ENCODE assay signal across 8 cellular contexts in genomic region chr3:39406368-39407258, GRCh38. TPM values are rescaled to one million over a fixed set of nuclear protein-coding genes. Genes with fewer than 3 reads are reported as not detected.
DNase-seq lines count a peak whose midpoint lies in the region; ATAC-seq and TF ChIP-seq lines count a peak whose summit lies in the region.

TSS of gene RPSA (plus strand) at chr3:39406720. CDS start at chr3:39407654, 934 bp downstream.

- peak; percentile 94 to 99 (median 95) for DNase-seq in Peyer's patch
- peak; percentile 95 to 97 for DNase-seq in activated T-cell treated with anti-CD3 and anti-CD28 coated beads, Interleukin-2, amount 50 U/mL, for 48 hours
- peak; percentile 81 for DNase-seq in stimulated activated CD8-positive, alpha-beta memory T cell treated with anti-CD3 and anti-CD28 coated beads, Interleukin-7, amount 100 ng/mL, for 24 hours (ENCODE audit: low read depth)

- H3K27me3 ChIP-seq in DOHH2 (ENCODE audit: control insufficient read depth, low read length) (no peaks in the 10 kb centered on the region), Peyer's patch (no peaks in the 10 kb centered on the region), muscle layer of colon (ENCODE audit: control insufficient read depth in 1 of 2, insufficient read depth in 2 of 2, low read length in 2 of 2) (no peaks in the 10 kb centered on the region)

- H3K27ac ChIP-seq in DOHH2 (ENCODE audit: low read depth, low read length), result peak within 1 kb of the TSS; percentile 83
- H3K27ac ChIP-seq in KOPT-K1 (ENCODE audit: low read depth, low read length, poor library complexity, severe bottlenecking), result peak within 1 kb of the TSS; percentile 78
- H3K27ac ChIP-seq in Peyer's patch, result peak within 1 kb of the TSS; percentile 80 to 86 (median 84)
- H3K27ac ChIP-seq in muscle layer of colon (ENCODE audit: low read depth, low read length), result peak within 1 kb of the TSS; percentile 94

- peaks cover 54% of the 10 kb centered on the region for H3F3A ChIP-seq in DOHH2 (ENCODE audit: control insufficient read depth, insufficient read depth)

- H3K4me1 ChIP-seq in DOHH2 (ENCODE audit: control insufficient read depth, low read length), result peaks cover 39% of the 10 kb centered on the region
- H3K4me1 ChIP-seq in Peyer's patch, result peaks cover 0 to 26% (median 0%) of the 10 kb centered on the region in 4 donors
- peaks cover 15% of the 10 kb centered on the region for H3K4me1 ChIP-seq in muscle layer of colon (ENCODE audit: insufficient read depth, low read length)

- peaks cover 32% of the 10 kb centered on the region for H4K20me1 ChIP-seq in DOHH2 (ENCODE audit: control insufficient read depth, insufficient read depth, low read depth, low read length)

- ATAC-seq in GM21786 (IDR thresholded peaks at IDR 0.05; ENCODE audit: unreplicated experiment), result peak; percentile 92
- peak; percentile 97 for ATAC-seq in esophagus mucosa

- peak within 1 kb of the TSS; percentile 72 for H3K4me2 ChIP-seq in DOHH2 (ENCODE audit: low read length)

- TF ChIP-seq POLR2A in Peyer's patch (IDR thresholded peaks at IDR 0.05), result peak; percentile 93 to 96

- TF ChIP-seq CTCF in DOHH2 (IDR thresholded peaks at IDR 0.05; ENCODE audit: low read depth, low read length, poor library complexity, severe bottlenecking), result peak; percentile 36
- peak; percentile 4 to 45 (median 24) for TF ChIP-seq CTCF in Peyer's patch (IDR thresholded peaks at IDR 0.05)

- peak within 1 kb of the TSS; percentile 63 for H3K9ac ChIP-seq in muscle layer of colon (ENCODE audit: low read length)

- H3K4me3 ChIP-seq in DOHH2 (ENCODE audit: low read length), result peak within 1 kb of the TSS; percentile 82
- peak within 1 kb of the TSS; percentile 66 to 90 (median 79) for H3K4me3 ChIP-seq in Peyer's patch
- H3K4me3 ChIP-seq in muscle layer of colon (ENCODE audit: low read depth in 1 of 2, low read length in 2 of 2), result peak within 1 kb of the TSS; percentile 72 to 92

- H3K9me3 ChIP-seq in DOHH2 (ENCODE audit: control insufficient read depth, insufficient read depth, low read length) (no peaks in the 10 kb centered on the region), KOPT-K1 (ENCODE audit: insufficient read depth, low read length, poor library complexity, severe bottlenecking) (no peaks in the 10 kb centered on the region), Peyer's patch (no peaks in the 10 kb centered on the region), muscle layer of colon (ENCODE audit: low read length) (no peaks in the 10 kb centered on the region)

- H3K36me3 ChIP-seq in DOHH2 (ENCODE audit: control insufficient read depth, low read length), result peaks cover 54% of the 10 kb centered on the region
- peaks cover 61% of the 10 kb centered on the region for H3K36me3 ChIP-seq in KOPT-K1 (ENCODE audit: insufficient read depth, low read length)
- peaks cover 0 to 36% (median 0%) of the 10 kb centered on the region in 3 donors for H3K36me3 ChIP-seq in Peyer's patch
- peaks cover 29% of the 10 kb centered on the region for H3K36me3 ChIP-seq in muscle layer of colon (ENCODE audit: insufficient read depth, low read length)

- H3K9me2 ChIP-seq in DOHH2 (replicated peaks; ENCODE audit: control insufficient read depth, low read length), result no peaks in the 10 kb centered on the region

- H3K79me2 ChIP-seq in DOHH2 (ENCODE audit: control insufficient read depth, low read length), result peaks cover 47% of the 10 kb centered on the region

RNA-seq across cellular contexts. Expression of gene RPSA, which starts in this region (rescaled TPM):
- total RNA-seq in Peyer's patch (1,000 to 10,000 TPM in 1 of 4 donors, 100 to 1,000 TPM in 3; 298 to 1,413 (median 477) TPM), esophagus mucosa (1,385 TPM)

Comparison
In these comparisons a context has a peak if more than half of its experiments do, and no peak if none do; other contexts are left out.
1. Peak in every context shown above with its lines: DNase-seq, ATAC-seq, H3K4me3 ChIP-seq and H3K27ac ChIP-seq.